8 cellular contexts compared by ENCODE assay signal in the genomic region with DNA sequence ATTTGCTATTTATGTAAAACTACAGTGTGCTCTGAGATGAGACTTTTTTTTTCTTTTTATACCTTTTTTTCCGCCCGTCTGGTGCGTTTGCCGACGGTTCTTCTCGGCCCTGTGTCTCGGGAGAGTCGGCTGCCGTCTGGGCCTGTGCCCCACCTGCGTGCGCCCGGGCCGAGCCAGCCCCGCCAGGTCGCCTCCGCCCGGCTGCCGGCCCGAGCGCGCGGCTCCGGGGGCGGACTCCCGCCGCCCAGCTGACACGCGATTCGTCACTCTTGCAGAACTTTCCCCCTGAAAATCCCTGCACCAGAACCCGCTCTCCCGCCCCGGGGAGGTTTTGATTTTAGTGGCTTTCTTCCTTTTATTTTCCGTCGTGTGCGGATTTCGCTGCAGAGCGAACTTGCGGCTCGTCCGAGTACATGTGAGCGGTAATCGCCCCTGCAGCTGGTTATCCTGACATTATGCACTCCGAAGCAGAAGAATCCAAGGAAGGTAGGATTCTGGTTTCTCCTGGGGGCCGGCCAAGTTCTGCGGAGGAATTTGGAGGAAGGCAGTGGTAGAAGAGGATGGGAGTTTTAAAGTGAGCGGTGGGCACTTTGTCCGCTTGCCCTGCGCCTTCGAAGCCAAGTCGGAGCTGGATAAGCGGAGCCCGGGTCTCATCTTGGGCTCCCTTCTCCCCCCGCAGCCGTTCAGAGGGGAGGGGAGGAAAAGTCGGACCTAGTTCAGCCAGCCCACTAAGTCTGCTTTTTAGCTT. TPM values are rescaled to one million over a fixed set of nuclear protein-coding genes. Genes with fewer than 3 reads are reported as not detected.
DNase-seq lines count a peak whose midpoint lies in the region; ATAC-seq, FAIRE-seq and TF ChIP-seq lines count a peak whose summit lies in the region.

Gene TNFAIP8 (plus strand): TSS at position 384 of the 748 bp plus-strand sequence. CDS start 72 bp downstream, at position 456.

- TF ChIP-seq RAD21 in HepG2 (CRISPR knock-in tag; IDR thresholded peaks at IDR 0.05) = no peak

- H2AFZ ChIP-seq in HepG2 (ENCODE audit: low read length) = no peak within 1 kb of the TSS

- ATAC-seq in GM19468 (IDR thresholded peaks at IDR 0.05; ENCODE audit: extremely low read depth, unreplicated experiment) (peak; percentile 23), HepG2 (peak; percentile 96)

- in situ Hi-C loops in HepG2 (cut with HindIII; ENCODE audit: extremely low pct_ligation_motif_present, low pct_unique_long_range_greater_than_20kb) = no loop called here

- POLR2A ChIA-PET in HepG2 (lab: Yijun Ruan, JAX) = no interaction called here

- no peaks in the 10 kb centered on the region for H3K27me3 Mint-ChIP-seq in dendritic cell treated with granulocyte-macrophage colony-stimulating factor and Interleukin-4, amounts not matched to agents 40 ng/mL and 50 ng/mL, for 4 days

- H3K9me3 ChIP-seq in BLaER1 treated with 17β-estradiol and CSF1 and Interleukin-3, amounts not matched to agents 10 nM and 100 nM (replicated peaks in 1 of 11) = peaks cover 0 to 9% (median 0%) of the 10 kb centered on the region in 11 experiments; a peak in 4 of 22 replicates
- no peaks in the 10 kb centered on the region for H3K9me3 ChIP-seq in HepG2 (ENCODE audit: low read length)

- peak within 1 kb of the TSS; percentile 69 to 85 (median 74) for H3K27ac ChIP-seq in BLaER1 treated with 17β-estradiol and CSF1 and Interleukin-3, amounts not matched to agents 10 nM and 100 nM
- H3K27ac ChIP-seq in HepG2 (ENCODE audit: extremely low read length, insufficient read depth, low read length) = no peak within 1 kb of the TSS

- H3K27me3 ChIP-seq in BLaER1 treated with 17β-estradiol and CSF1 and Interleukin-3, amounts not matched to agents 10 nM and 100 nM = peaks cover 0 to 43% (median 35%) of the 10 kb centered on the region in 11 experiments; a peak in 19 of 22 replicates
- no peaks in the 10 kb centered on the region for H3K27me3 ChIP-seq in HepG2 (ENCODE audit: control insufficient read depth in 1 of 2, insufficient read depth in 2 of 2, low read length in 2 of 2)

- peak within 1 kb of the TSS; percentile 64 to 91 (median 76) for H3K4me2 ChIP-seq in BLaER1 treated with 17β-estradiol and CSF1 and Interleukin-3, amounts not matched to agents 10 nM and 100 nM
- peak within 1 kb of the TSS; percentile 78 for H3K4me2 ChIP-seq in HepG2 (ENCODE audit: low read depth, low read length)

- peak within 1 kb of the TSS; percentile 73 to 82 (median 79) for H3K9ac ChIP-seq in BLaER1 treated with 17β-estradiol and CSF1 and Interleukin-3, amounts not matched to agents 10 nM and 100 nM
- 0 out of 2 replicates have a peak within 1 kb of the TSS, but pooled peaks have one; percentile 44 for H3K9ac ChIP-seq in HepG2 (ENCODE audit: insufficient read depth, low read depth, low read length)

- TF ChIP-seq EP300 in HepG2 (IDR thresholded peaks at IDR 0.05; ENCODE audit: low read depth in 2 of 2, low read length in 2 of 2) (no peak), HepG2 (CRISPR knock-in tag; IDR thresholded peaks at IDR 0.05; ENCODE audit: borderline replicate concordance) (no peak)

- TF ChIP-seq POLR2A in HepG2 (IDR thresholded peaks at IDR 0.05; ENCODE audit: insufficient read depth in 1 of 2, low read depth in 2 of 2, low read length in 2 of 2) = no peak

- WGBS in HepG2 (ENCODE audit: low lambda C conversion rate) = 21% methylated on average over 55 of the region's 55 CpGs

- peak within 1 kb of the TSS; percentile 98 for H3K27ac Mint-ChIP-seq in dendritic cell treated with granulocyte-macrophage colony-stimulating factor and Interleukin-4, amounts not matched to agents 40 ng/mL and 50 ng/mL, for 4 days

- no peaks in the 10 kb centered on the region for H3K9me3 Mint-ChIP-seq in dendritic cell treated with granulocyte-macrophage colony-stimulating factor and Interleukin-4, amounts not matched to agents 40 ng/mL and 50 ng/mL, for 4 days

- H3K4me3 ChIP-seq in BLaER1 treated with 17β-estradiol and CSF1 and Interleukin-3, amounts not matched to agents 10 nM and 100 nM = peak within 1 kb of the TSS; percentile 56 to 83 (median 66)
- H3K4me3 ChIP-seq in HepG2 (replicated peaks in 1 of 3; ENCODE audit: insufficient read depth in 1 of 3, low read depth in 2 of 3, low read length in 3 of 3) = peak within 1 kb of the TSS; percentile 45 to 65 (median 61)

- CTCF ChIA-PET in HepG2 (lab: Yijun Ruan, JAX; ENCODE audit: low intra/inter-chr PET ratio, low total read pairs) = no interaction called here

- DNase-seq in HT-29 (ENCODE audit: low spot score) (peak; percentile 72), HepG2 (ENCODE audit: low spot score) (peak; percentile 5), middle frontal gyrus (ENCODE audit: extremely low spot score, low spot score) (no peak)
- DNase-seq in activated CD4-positive, alpha-beta T cell treated with anti-CD3 and anti-CD28 coated beads for 24 hours (ENCODE audit: low read depth in 2 of 2) = peak; percentile 73 to 75
- DNase-seq in stimulated activated CD4-positive, alpha-beta T cell treated with anti-CD3 and anti-CD28 coated beads, Interleukin-2, amount 100 ng/mL, for 48 hours = peak; percentile 67 to 79

- H4K20me1 ChIP-seq in BLaER1 treated with 17β-estradiol and CSF1 and Interleukin-3, amounts not matched to agents 10 nM and 100 nM = peaks cover 0 to 65% (median 41%) of the 10 kb centered on the region in 11 experiments; a peak in 20 of 22 replicates
- no peaks in the 10 kb centered on the region for H4K20me1 ChIP-seq in HepG2 (ENCODE audit: insufficient read depth, low read length)

- FAIRE-seq in HepG2 (lab: Jason Lieb, UNC) = no peak

- BruUV-seq in HepG2 (replicated peaks; lab: Mats Ljungman, UMichigan) = no TSS peak

- H3K79me2 ChIP-seq in HepG2 (ENCODE audit: insufficient read depth, low read length) = no peaks in the 10 kb centered on the region

- H3K4me3 Mint-ChIP-seq in dendritic cell treated with granulocyte-macrophage colony-stimulating factor and Interleukin-4, amounts not matched to agents 40 ng/mL and 50 ng/mL, for 4 days = peak within 1 kb of the TSS; percentile 99

- H3K4me1 ChIP-seq in BLaER1 treated with 17β-estradiol and CSF1 and Interleukin-3, amounts not matched to agents 10 nM and 100 nM = peaks cover 47 to 72% (median 57%) of the 10 kb centered on the region in 10 experiments
- H3K4me1 ChIP-seq in HepG2 (ENCODE audit: insufficient read depth, low read length) = peaks cover 20% of the 10 kb centered on the region

- intact Hi-C loops in dendritic cell treated with granulocyte-macrophage colony-stimulating factor and Interleukin-4, amounts not matched to agents 40 ng/mL and 50 ng/mL, for 4 days (cut with micrococcal nuclease) = loop anchor here (1.0 to 5.0 kb wide), 4 partner anchors 15 to 89 kb away; no protein-coding TSS in a partner anchor
- intact Hi-C loops in HepG2 (cut with micrococcal nuclease; ENCODE audit: unreplicated experiment) = no loop called here

- H3K36me3 Mint-ChIP-seq in dendritic cell treated with granulocyte-macrophage colony-stimulating factor and Interleukin-4, amounts not matched to agents 40 ng/mL and 50 ng/mL, for 4 days (ENCODE audit: low read depth) = peaks cover 51% of the 10 kb centered on the region

- H3K4me1 Mint-ChIP-seq in dendritic cell treated with granulocyte-macrophage colony-stimulating factor and Interleukin-4, amounts not matched to agents 40 ng/mL and 50 ng/mL, for 4 days (ENCODE audit: low read depth) = peaks cover 58% of the 10 kb centered on the region

- TF ChIP-seq CTCF in HepG2 (CRISPR knock-in tag; IDR thresholded peaks at IDR 0.05) = no peak

- H3K36me3 ChIP-seq in BLaER1 treated with 17β-estradiol and CSF1 and Interleukin-3, amounts not matched to agents 10 nM and 100 nM = peaks cover 0 to 17% (median 6%) of the 10 kb centered on the region in 11 experiments; a peak in 7 of 22 replicates
- H3K36me3 ChIP-seq in HepG2 (replicated peaks in 1 of 2; ENCODE audit: control insufficient read depth in 1 of 2, insufficient read depth in 2 of 2, low read length in 2 of 2) = no peaks in the 10 kb centered on the region

TF ChIP-seq in HepG2, 621 proteins besides CTCF, POLR2A, EP300 and RAD21 (continues in another document):
- peak; percentile 33; the same call in 1 of the 2 replicates for TF ChIP-seq ZFY (CRISPR knock-in tag; IDR thresholded peaks at IDR 0.05)

RNA-seq across cellular contexts. Expression of gene TNFAIP8, which starts in this region (rescaled TPM):
- 10.7 and 13.3 TPM in 2 replicates for total RNA-seq in HT-29 (2014; rRNA removed; shearing (Covaris generic))
- 11.2 and 14.9 TPM in 2 replicates for total RNA-seq in HepG2 (2016; rRNA removed; fragmentation: Illumina TruSeq; extraction: Trizol)
- 3.2 and 3.7 TPM in 2 replicates for total RNA-seq in HepG2 (2016; cell fraction: cytosol; rRNA removed; fragmentation: Illumina TruSeq; extraction: Trizol; ENCODE audit: low read depth)
- total RNA-seq in HepG2 (2016; cell fraction: insoluble cytoplasmic fraction; rRNA removed; fragmentation: Illumina TruSeq; extraction: Trizol) = 13.3 and 15.4 TPM in 2 replicates
- 7.0 and 8.4 TPM in 2 replicates for total RNA-seq in HepG2 (2016; cell fraction: membrane; rRNA removed; fragmentation: Illumina TruSeq; extraction: Trizol)
- total RNA-seq in HepG2 (2016; cell fraction: nucleus; rRNA removed; fragmentation: Illumina TruSeq; extraction: Trizol) = 3.7 and 5.8 TPM in 2 replicates
- 4.9 and 6.4 TPM in 2 replicates for polyA plus RNA-seq in HepG2 (2011; rRNA removed)
- 6.7 and 7.1 TPM in 2 replicates for polyA plus RNA-seq in HepG2 (2011; cell fraction: cytosol; rRNA removed)
- 2.5 TPM in 2 replicates for polyA plus RNA-seq in HepG2 (2011; cell fraction: nucleus; rRNA removed)
- polyA plus RNA-seq in HepG2 (2012) = 6.2 and 6.6 TPM in 2 replicates
- polyA plus RNA-seq in HepG2 (2016; cell fraction: cytosol; fragmentation: Illumina TruSeq; extraction: Trizol; ENCODE audit: low read depth) = 1.0 and 1.2 TPM in 2 replicates
- polyA plus RNA-seq in HepG2 (2016; cell fraction: insoluble cytoplasmic fraction; fragmentation: Illumina TruSeq; extraction: Trizol; ENCODE audit: low read depth) = 16.1 and 16.3 TPM in 2 replicates
- 2.5 and 2.7 TPM in 2 replicates for polyA plus RNA-seq in HepG2 (2016; cell fraction: membrane; fragmentation: Illumina TruSeq; extraction: Trizol; ENCODE audit: low read depth)
- 5.1 and 5.5 TPM in 2 replicates for polyA plus RNA-seq in HepG2 (2016; cell fraction: nucleus; fragmentation: Illumina TruSeq; extraction: Trizol; ENCODE audit: insufficient read depth, low read depth)
- 3.0 and 11.3 TPM in 2 replicates for polyA minus RNA-seq in HepG2 (2011; rRNA and poly(A)+ RNA removed; ENCODE audit: low replicate concordance)
- 8.5 and 9.0 TPM in 2 replicates for polyA minus RNA-seq in HepG2 (2011; cell fraction: cytosol; rRNA and poly(A)+ RNA removed)
- 5.5 and 10.3 TPM in 2 replicates for polyA minus RNA-seq in HepG2 (2011; cell fraction: nucleus; rRNA and poly(A)+ RNA removed)
